In genomic region chr5:34622046-34622435, GRCh38 we compare ENCODE assay signal across 18 cellular contexts. TPM values are rescaled to one million over a fixed set of nuclear protein-coding genes. Genes with fewer than 3 reads are reported as not detected.
A peak's percentile ranks its signal among the peaks of the same experiment; 100 is the strongest.
DNase-seq lines count a peak whose midpoint lies in the region; ATAC-seq and TF ChIP-seq lines count a peak whose summit lies in the region.
"Had no signal": no experiment of that assay in that cellular context is flagged by ENCODE, and none has a peak within 500 bp of the region (broad histone marks: within the 10 kb centered on the region; RNA-seq: fewer than 3 reads in every experiment).

No MANE protein-coding gene starts in this region.

- H3K4me3 Mint-ChIP-seq in endodermal cell (no peak overlapping the region), neural progenitor cell (no peak overlapping the region)

- POLR2A ChIA-PET in PC-3 (lab: Charles Lee; ENCODE audit: unreplicated experiment) = no interaction called here

- intact Hi-C loops in PC-3 (cut with micrococcal nuclease) = no loop called here

- H3K36me3 ChIP-seq in PC-3 (ENCODE audit: low read depth, low read length) (no peaks in the 10 kb centered on the region), endodermal cell (ENCODE audit: control insufficient read depth, insufficient read depth, low read length) (no peaks in the 10 kb centered on the region), neuronal stem cell (replicated peaks in 1 of 2; ENCODE audit: control insufficient read depth in 2 of 2, insufficient read depth in 2 of 2, low read length in 2 of 2) (no peaks in the 10 kb centered on the region), neural progenitor cell (no peaks in the 10 kb centered on the region)
- H3K36me3 ChIP-seq: BLaER1 had no signal

- WGBS in endodermal cell (ENCODE audit: insufficient coverage in 1 of 2, insufficient read length in 1 of 2), 2 experiments = 95% methylated on average over 1 of the region's 1 CpG; no CpG with 5 or more reads in 1 of the 2 experiments
- WGBS in neuronal stem cell (ENCODE audit: extremely low coverage in 2 of 2, insufficient read length in 2 of 2, insufficient replicate concordance in 1 of 2), 2 donors = no CpG with 5 or more reads among the region's 1 CpG

- H3F3A ChIP-seq in PC-3 (ENCODE audit: low read length, unreplicated experiment) = no peaks in the 10 kb centered on the region
- no peaks in the 10 kb centered on the region for H3F3A ChIP-seq in neural progenitor cell (ENCODE audit: low read depth)

- H4K20me1 ChIP-seq in PC-3 (ENCODE audit: low read length) (no peaks in the 10 kb centered on the region), neural progenitor cell (ENCODE audit: low read depth) (no peaks in the 10 kb centered on the region)
- H4K20me1 ChIP-seq: BLaER1 had no signal

- H3K18ac ChIP-seq in neuronal stem cell (ENCODE audit: low read length) = no peak overlapping the region

- H3K36me3 Mint-ChIP-seq in endodermal cell (ENCODE audit: low read depth) = no peaks in the 10 kb centered on the region
- H3K36me3 Mint-ChIP-seq in neural progenitor cell = no peaks in the 10 kb centered on the region

- H3K4me1 ChIP-seq in PC-3 (ENCODE audit: insufficient read depth, low read length) = peaks cover 4% of the 10 kb centered on the region; the same call in 1 of the 2 replicates
- H3K4me1 ChIP-seq in endodermal cell (ENCODE audit: control insufficient read depth, insufficient read depth, low read length) = no peaks in the 10 kb centered on the region
- peaks cover 0 to 4% of the 10 kb centered on the region in 2 donors for H3K4me1 ChIP-seq in neuronal stem cell (ENCODE audit: control insufficient read depth in 2 of 2, insufficient read depth in 1 of 2, low read depth in 1 of 2, low read length in 2 of 2)
- no peaks in the 10 kb centered on the region for H3K4me1 ChIP-seq in neural progenitor cell
- H3K4me1 ChIP-seq: BLaER1 had no signal

- H2BK15ac ChIP-seq in neuronal stem cell (ENCODE audit: low read length) = no peak overlapping the region

- H3K4ac ChIP-seq in neuronal stem cell (ENCODE audit: low read length) = no peak overlapping the region

- H3K9me3 Mint-ChIP-seq in endodermal cell (no peaks in the 10 kb centered on the region), neural progenitor cell (no peaks in the 10 kb centered on the region)

- H3K4me2 ChIP-seq in PC-3 (ENCODE audit: low read length) (no peak overlapping the region), neuronal stem cell (ENCODE audit: insufficient read depth, low read length, poor library complexity, severe bottlenecking) (no peak overlapping the region), neural progenitor cell (no peak overlapping the region)
- H3K4me2 ChIP-seq: BLaER1, KMS-11 had no signal

- CTCF ChIA-PET in PC-3 (lab: Charles Lee) = no interaction called here

- H2BK120ac ChIP-seq in neuronal stem cell (ENCODE audit: low read depth, low read length) = no peak overlapping the region

- no peak overlapping the region for H2AK5ac ChIP-seq in neuronal stem cell (ENCODE audit: low read depth, low read length)

- H3K27me3 Mint-ChIP-seq in endodermal cell (ENCODE audit: insufficient read depth) (no peaks in the 10 kb centered on the region), neural progenitor cell (ENCODE audit: insufficient read depth, low read depth) (peaks cover 3% of the 10 kb centered on the region)
- H3K27me3 Mint-ChIP-seq: progenitor cell of endocrine pancreas had no signal

- H3K27ac ChIP-seq in PC-3 (ENCODE audit: low read length) (no peak overlapping the region), endodermal cell (ENCODE audit: low read depth, low read length) (no peak overlapping the region), neuronal stem cell (replicated peaks; ENCODE audit: low read length) (no peak overlapping the region), neural progenitor cell (no peak overlapping the region)
- H3K27ac ChIP-seq: BLaER1, KMS-11 had no signal

- no peaks in the 10 kb centered on the region for H3K9me2 ChIP-seq in PC-3 (replicated peaks; ENCODE audit: low read length)

- H3K4me1 Mint-ChIP-seq in endodermal cell (peaks cover 11% of the 10 kb centered on the region), neural progenitor cell (peaks cover 5% of the 10 kb centered on the region)

- H3K79me2 ChIP-seq in PC-3 (ENCODE audit: low read length) (no peaks in the 10 kb centered on the region), neural progenitor cell (ENCODE audit: low read depth) (no peaks in the 10 kb centered on the region)

- no peak overlapping the region for H2BK12ac ChIP-seq in neuronal stem cell (ENCODE audit: low read length)

- no TSS peak for BruUV-seq in PC-3 (replicated peaks; lab: Mats Ljungman, UMichigan)

- H3K4me3 ChIP-seq in AG10803 (ENCODE audit: low read length) (no peak overlapping the region), PC-3 (ENCODE audit: low read length) (no peak overlapping the region), endodermal cell (ENCODE audit: low read length) (no peak overlapping the region), neuronal stem cell (ENCODE audit: low read length in 2 of 2) (no peak overlapping the region), neural progenitor cell (no peak overlapping the region)
- H3K4me3 ChIP-seq: BLaER1 had no signal

- H4K8ac ChIP-seq in neuronal stem cell (ENCODE audit: low read depth, low read length) = no peak overlapping the region

- TF ChIP-seq CTCF in AG10803 (conservative IDR thresholded peaks at IDR 0.05; ENCODE audit: low read length) = no peak
- no peak for TF ChIP-seq CTCF in PC-3 (conservative IDR thresholded peaks at IDR 0.05; ENCODE audit: low read depth, low read length)
- no peak for TF ChIP-seq CTCF in endodermal cell (conservative IDR thresholded peaks at IDR 0.05)
- no peak for TF ChIP-seq CTCF in neural progenitor cell (IDR thresholded peaks at IDR 0.05)

- H3K23ac ChIP-seq in neuronal stem cell (ENCODE audit: low read depth, low read length, poor library complexity) = no peak overlapping the region

- no peak overlapping the region for H4K91ac ChIP-seq in neuronal stem cell (ENCODE audit: low read depth, low read length, poor library complexity)

- no peak overlapping the region for H2BK5ac ChIP-seq in neuronal stem cell (ENCODE audit: low read length)

- no peak for ATAC-seq in PC-3
- ATAC-seq: Right ventricle myocardium inferior had no signal

- H3K14ac ChIP-seq in neuronal stem cell (ENCODE audit: low read length) = no peak overlapping the region

- H3K9me3 ChIP-seq in PC-3 (ENCODE audit: low read length) = no peaks in the 10 kb centered on the region
- no peaks in the 10 kb centered on the region for H3K9me3 ChIP-seq in endodermal cell (ENCODE audit: control insufficient read depth, low read length)
- no peaks in the 10 kb centered on the region for H3K9me3 ChIP-seq in neuronal stem cell (replicated peaks in 1 of 2; ENCODE audit: control insufficient read depth in 2 of 2, insufficient read depth in 1 of 2, low read depth in 1 of 2, low read length in 2 of 2)
- no peaks in the 10 kb centered on the region for H3K9me3 ChIP-seq in neural progenitor cell (ENCODE audit: low read depth)
- H3K9me3 ChIP-seq: BLaER1 had no signal

- DNase-seq in AG10803 (ENCODE audit: low read depth) (peak; percentile 86), PC-3 (no peak), endodermal cell (peak; percentile 9), neuronal stem cell (ENCODE audit: low spot score) (no peak), neural progenitor cell (ENCODE audit: low spot score) (no peak), GM19238 (ENCODE audit: insufficient read length, low spot score) (no peak), LoVo (ENCODE audit: low spot score) (no peak)
- DNase-seq in stimulated activated CD4-positive, alpha-beta T cell treated with anti-CD3 and anti-CD28 coated beads, Interleukin-4, amount 100 ng/mL, for 1 hour = no peak
- DNase-seq: activated CD8-positive, alpha-beta memory T cell treated with anti-CD3 and anti-CD28 coated beads, Interleukin-2, amount 50 U/mL, for 48 hours; cortex of kidney; erythroblast; NCI-H1417; NK-92 treated with Interleukin-12 subunit alpha and Interleukin-12 subunit beta, amount 100 ng/mL, for 24 hours; T-helper 2 cell had no signal

- H3K27ac Mint-ChIP-seq in endodermal cell (no peak overlapping the region), neural progenitor cell (no peak overlapping the region)
- H3K27ac Mint-ChIP-seq: progenitor cell of endocrine pancreas had no signal

- H3K27me3 ChIP-seq in PC-3 (ENCODE audit: low read length) = no peaks in the 10 kb centered on the region
- no peaks in the 10 kb centered on the region for H3K27me3 ChIP-seq in endodermal cell (ENCODE audit: control insufficient read depth, insufficient read depth, low read length, poor library complexity, severe bottlenecking)
- no peaks in the 10 kb centered on the region for H3K27me3 ChIP-seq in neuronal stem cell (ENCODE audit: control insufficient read depth in 3 of 3, insufficient read depth in 3 of 3, low read depth in 1 of 3, low read length in 3 of 3)
- no peaks in the 10 kb centered on the region for H3K27me3 ChIP-seq in neural progenitor cell
- H3K27me3 ChIP-seq: BLaER1 had no signal

- H2AFZ ChIP-seq in PC-3 (ENCODE audit: low read length) = peak overlapping the region; percentile 29; the same call in 1 of the 2 replicates
- H2AFZ ChIP-seq in neuronal stem cell (ENCODE audit: low read length) = peak overlapping the region; percentile 17
- no peak overlapping the region for H2AFZ ChIP-seq in neural progenitor cell (replicated peaks)

- H3K79me1 ChIP-seq in neuronal stem cell (ENCODE audit: low read depth, low read length) = no peaks in the 10 kb centered on the region

- H3K9ac ChIP-seq in PC-3 (ENCODE audit: low read length) (no peak overlapping the region), endodermal cell (ENCODE audit: extremely low read depth, low read length, poor library complexity, severe bottlenecking) (no peak overlapping the region), neuronal stem cell (ENCODE audit: low read depth, low read length, poor library complexity) (no peak overlapping the region), neural progenitor cell (no peak overlapping the region)
- H3K9ac ChIP-seq: BLaER1, KMS-11 had no signal

RNA-seq across cellular contexts. Expression of gene RAI14, which starts 34.1 kb away (rescaled TPM):
- 54.4 and 73.5 TPM in 2 replicates for total RNA-seq in PC-3 (2014; rRNA removed)
- 10 to 100 TPM; 66.6 to 87.5 TPM for total RNA-seq in endodermal cell
- polyA plus RNA-seq in endodermal cell (2013, experiment 1 of 2) = 68.8 TPM
- 63.3 TPM for polyA plus RNA-seq in endodermal cell (2013, experiment 2 of 2)
- 53.0 TPM for polyA plus RNA-seq in neuronal stem cell (2013, experiment 1 of 2)
- polyA plus RNA-seq in neuronal stem cell (2013, experiment 2 of 2) = 52.8 TPM
- 47.9 and 54.6 TPM in 2 replicates for total RNA-seq in neural progenitor cell (ENCODE audit: low replicate concordance)

Comparison
In these comparisons a context has a peak if more than half of its experiments do, and no peak if none do; other contexts are left out.
1. DNase-seq: peak in AG10803 (single experiment) and endodermal cell (single experiment); none in PC-3 (single experiment), neuronal stem cell (single experiment), stimulated activated CD4-positive, alpha-beta T cell treated with anti-CD3 and anti-CD28 coated beads, Interleukin-4, amount 100 ng/mL, for 1 hour (single experiment), neural progenitor cell (single experiment), GM19238 (single experiment) and LoVo (single experiment).